In the genomic region with DNA sequence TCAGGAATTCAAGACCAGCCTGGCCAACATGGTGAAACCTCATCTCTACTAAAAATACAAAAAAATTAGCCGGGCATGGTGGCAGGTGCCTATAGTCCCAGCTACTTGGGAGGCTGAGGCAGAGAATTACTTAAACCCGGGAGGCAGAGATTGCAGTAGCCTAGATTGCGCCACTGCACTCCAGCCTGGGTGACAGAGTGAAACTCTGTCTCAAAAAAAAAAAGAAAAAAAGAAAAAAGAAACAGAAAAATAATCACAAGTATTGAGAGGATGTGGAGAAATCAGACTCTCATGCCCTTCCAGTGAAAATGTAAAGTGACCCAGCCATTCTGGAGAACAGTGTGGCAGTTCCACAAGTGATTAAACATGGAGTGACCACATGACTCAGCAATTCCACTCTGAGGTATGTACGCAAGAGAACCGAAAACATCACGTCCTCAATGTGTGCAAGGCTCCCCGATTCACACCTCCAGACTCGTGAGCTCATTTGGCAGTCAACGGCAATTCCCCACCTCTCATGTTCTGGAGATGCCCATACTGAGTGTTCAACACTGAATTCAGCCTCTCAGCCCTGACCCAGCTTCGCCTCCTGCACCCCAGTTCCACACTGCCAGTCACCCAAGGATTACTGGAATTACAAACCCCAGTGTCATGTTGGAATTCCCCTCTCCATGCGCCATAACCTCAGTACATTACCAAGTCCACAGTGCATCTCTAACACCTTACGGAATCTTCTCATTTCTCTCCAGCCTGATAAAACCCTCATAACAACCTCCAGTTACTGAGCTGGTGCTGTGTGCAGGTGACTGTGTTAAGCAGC, we compare ENCODE assay signal across 8 cellular contexts. TPM values are rescaled to one million over a fixed set of nuclear protein-coding genes. Genes with fewer than 3 reads are reported as not detected.
DNase-seq lines count a peak whose midpoint lies in the region; ATAC-seq, FAIRE-seq and TF ChIP-seq lines count a peak whose summit lies in the region.

No MANE protein-coding gene starts in this region.

- H4K5ac ChIP-seq in H9 (ENCODE audit: insufficient read length, low read depth, low read length): no peak overlapping the region

- H3K27me3 ChIP-seq in heart right ventricle (no peaks in the 10 kb centered on the region), H9 (ENCODE audit: insufficient read depth, low read length) (no peaks in the 10 kb centered on the region)

- H3K23me2 ChIP-seq in H9 (ENCODE audit: insufficient read length, low read depth, low read length, poor library complexity, severe bottlenecking): no peaks in the 10 kb centered on the region

- no peak overlapping the region for H2BK20ac ChIP-seq in H9 (ENCODE audit: low read depth, low read length, poor library complexity, severe bottlenecking)

- no peak overlapping the region for H4K91ac ChIP-seq in H9 (ENCODE audit: insufficient read length, low read depth, low read length)

- FAIRE-seq in GM12891 (lab: Jason Lieb, UNC): peak; percentile 51

- H3K23ac ChIP-seq in H9 (ENCODE audit: insufficient read length, low read depth, low read length): no peak overlapping the region

- H2BK120ac ChIP-seq in H9 (ENCODE audit: low read depth, low read length, poor library complexity, severe bottlenecking): no peak overlapping the region

- intact Hi-C loops in heart right ventricle (cut with DNase I): no loop called here

- TF ChIP-seq CTCF in heart right ventricle (IDR thresholded peaks at IDR 0.05): no peak
- no peak for TF ChIP-seq CTCF in H9 (conservative IDR thresholded peaks at IDR 0.05)

- no peaks in the 10 kb centered on the region for H3K79me2 ChIP-seq in H9 (ENCODE audit: insufficient read depth, low read length)

- no peak overlapping the region for H3K4ac ChIP-seq in H9 (ENCODE audit: low read depth, low read length)

- H3K9me3 Mint-ChIP-seq in H9: no peaks in the 10 kb centered on the region

- H3K36me3 ChIP-seq in heart right ventricle: peaks cover 0 to 35% (median 11%) of the 10 kb centered on the region in 9 donors

- H3K4me1 ChIP-seq in heart right ventricle (peaks cover 0 to 21% (median 12%) of the 10 kb centered on the region in 9 donors), H9 (ENCODE audit: insufficient read depth, low read length) (no peaks in the 10 kb centered on the region)

- no peak overlapping the region for H3K9ac ChIP-seq in H9 (ENCODE audit: extremely low read depth, insufficient read length, low read length)

- H3K36me3 Mint-ChIP-seq in H9 (ENCODE audit: insufficient read depth in 1 of 3, low read depth in 3 of 3): peaks cover 0 to 3% (median 0%) of the 10 kb centered on the region in 3 experiments; a peak in 1 of 7 replicates

- H3K9me3 ChIP-seq in heart right ventricle (no peaks in the 10 kb centered on the region), H9 (ENCODE audit: control insufficient read depth, low read depth, low read length) (no peaks in the 10 kb centered on the region)

- H3K27ac ChIP-seq in heart right ventricle: peak overlapping the region; percentile 26 to 75 (median 42)
- no peak overlapping the region for H3K27ac ChIP-seq in H9 (ENCODE audit: insufficient read length, low read depth, low read length)

- no peak overlapping the region for H2AFZ ChIP-seq in H9 (ENCODE audit: low read length)

- no peak overlapping the region for H3K4me2 ChIP-seq in H9 (ENCODE audit: insufficient read depth, insufficient read length, low read length)

- WGBS in heart right ventricle, 2 donors: 69 to 81% methylated on average over 12 of the region's 12 CpGs
- no CpG with 5 or more reads among the region's 12 CpGs for WGBS in H9 (ENCODE audit: extremely low coverage, insufficient read length, low lambda C conversion rate)

- no peak overlapping the region for H3K18ac ChIP-seq in H9 (ENCODE audit: insufficient read length, low read depth, low read length)

- no peak for DNase-seq in GM12891 (ENCODE audit: insufficient read length, low spot score)
- DNase-seq in SKM-1 (lab: John Stamatoyannopoulos, UW; ENCODE audit: unreplicated experiment): peak; percentile 32
- no peak for DNase-seq in heart right ventricle
- no peak for DNase-seq in NCI-H1092 treated with DMSO at 0.1 percent for 48 hours (lab: John Stamatoyannopoulos, UW)
- DNase-seq in DMS79 (lab: John Stamatoyannopoulos, UW): no peak
- DNase-seq in H9: no peak

- H3K4me3 ChIP-seq in heart right ventricle: no peak overlapping the region

- peak; percentile 86 for ATAC-seq in GM21786 (IDR thresholded peaks at IDR 0.05; ENCODE audit: unreplicated experiment)
- ATAC-seq in heart right ventricle: peak; percentile 33 to 90 (median 76)
- no peak for ATAC-seq in GM18873 (IDR thresholded peaks at IDR 0.05; ENCODE audit: low FRiP score, unreplicated experiment)

- peaks cover 3% of the 10 kb centered on the region for H3K27me3 Mint-ChIP-seq in H9 (ENCODE audit: low read depth)

- H4K8ac ChIP-seq in H9 (replicated peaks; ENCODE audit: insufficient read length, low read depth, low read length): no peak overlapping the region

- no peak overlapping the region for H3K14ac ChIP-seq in H9 (ENCODE audit: insufficient read depth, low read length)

- H3K4me3 Mint-ChIP-seq in H9: no peak overlapping the region

- no peaks in the 10 kb centered on the region for H4K20me1 ChIP-seq in H9 (ENCODE audit: control insufficient read depth, insufficient read depth, insufficient read length)

- H2BK5ac ChIP-seq in H9 (ENCODE audit: insufficient read length, low read length): no peak overlapping the region

- peak overlapping the region in 1 of 3 experiments; percentile 36; a peak in 2 of 7 replicates for H3K27ac Mint-ChIP-seq in H9

- H3T11ph ChIP-seq in H9 (ENCODE audit: low read length): no peak overlapping the region

- TF ChIP-seq POLR2A in GM12891 (IDR thresholded peaks at IDR 0.05; ENCODE audit: low read depth, low read length): no peak

- H3K4me1 Mint-ChIP-seq in H9: no peaks in the 10 kb centered on the region

- H2AK5ac ChIP-seq in H9 (ENCODE audit: insufficient read length, low read length): no peak overlapping the region

- no peak overlapping the region for H2BK12ac ChIP-seq in H9 (ENCODE audit: insufficient read length, low read depth, low read length)

- no peaks in the 10 kb centered on the region for H3K79me1 ChIP-seq in H9 (ENCODE audit: insufficient read depth, low read depth, low read length, poor library complexity, severe bottlenecking)

- H2BK15ac ChIP-seq in H9 (ENCODE audit: low read depth, low read length): no peak overlapping the region

- H3K56ac ChIP-seq in H9 (ENCODE audit: insufficient read length, low read depth, low read length): no peak overlapping the region

TF ChIP-seq in GM12891, 5 proteins besides CTCF, POLR2A, EP300 and RAD21:
- TF ChIP-seq SPI1 (IDR thresholded peaks at IDR 0.05; ENCODE audit: low read depth, low read length) (no peak), PAX5 (IDR thresholded peaks at IDR 0.05; ENCODE audit: insufficient read depth, low read length, severe bottlenecking) (no peak), TAF1 (IDR thresholded peaks at IDR 0.05; ENCODE audit: low read depth, low read length) (no peak), POU2F2 (IDR thresholded peaks at IDR 0.05; ENCODE audit: low read depth, low read length) (no peak), POLR2AphosphoS5 (IDR thresholded peaks at IDR 0.05; ENCODE audit: low read depth, low read length) (no peak)

RNA-seq across cellular contexts. Expression of gene ACOX3, which starts 21.1 kb away (rescaled TPM):
- polyA plus RNA-seq in GM12891 (2012; ENCODE audit: low read depth, missing spikeins): 13.4 TPM
- total RNA-seq in heart right ventricle (10 to 100 TPM; 21.6 to 28.9 (median 25.6) TPM), H9 (2021) (13.1 and 13.8 TPM in 2 replicates)
- polyA plus RNA-seq in heart right ventricle: 10 to 100 TPM; 17.9 to 18.5 TPM

RNA-seq across cellular contexts. Expression of gene TRMT44, which starts 21.1 kb away (rescaled TPM):
- polyA plus RNA-seq in GM12891 (2012; ENCODE audit: low read depth, missing spikeins): 6.8 TPM
- total RNA-seq in heart right ventricle: 10 to 100 TPM in 2 of 10 donors, 1 to 10 TPM in 8; 6.0 to 10.2 (median 8.4) TPM
- 1 to 10 TPM; 4.5 to 5.3 TPM for polyA plus RNA-seq in heart right ventricle
- 22.8 and 28.3 TPM in 2 replicates for total RNA-seq in H9 (2021)
